In genomic region chr14:22556021-22556989, GRCh38 we compare ENCODE assay signal across 7 cellular contexts. TPM values are rescaled to one million over a fixed set of nuclear protein-coding genes. Genes with fewer than 3 reads are reported as not detected.
DNase-seq lines count a peak whose midpoint lies in the region; ATAC-seq lines count a peak whose summit lies in the region.

No MANE protein-coding gene starts in this region.

- peaks cover 28% of the 10 kb centered on the region for H3K4me1 ChIP-seq in SJCRH30
- no peaks in the 10 kb centered on the region for H3K4me1 ChIP-seq in iPS-15b (ENCODE audit: control insufficient read depth, insufficient read depth, low read length)

- peaks cover 49% of the 10 kb centered on the region for H3K36me3 Mint-ChIP-seq in activated naive CD4-positive, alpha-beta T cell treated with anti-CD3 and anti-CD28 coated beads, Interleukin-2, amount 10 ng/mL, durations not matched to agents 7 days and 5 days

- H3K27me3 Mint-ChIP-seq in activated naive CD4-positive, alpha-beta T cell treated with anti-CD3 and anti-CD28 coated beads, Interleukin-2, amount 10 ng/mL, durations not matched to agents 7 days and 5 days, result peaks cover 8% of the 10 kb centered on the region

- H3K9ac ChIP-seq in iPS-15b (ENCODE audit: low read depth, low read length), result no peak overlapping the region

- H3K4me1 Mint-ChIP-seq in activated naive CD4-positive, alpha-beta T cell treated with anti-CD3 and anti-CD28 coated beads, Interleukin-2, amount 10 ng/mL, durations not matched to agents 7 days and 5 days, result peaks cover 93% of the 10 kb centered on the region

- CTCF ChIA-PET in activated naive CD4-positive, alpha-beta T cell treated with anti-CD3 and anti-CD28 coated beads, Interleukin-2, amount 10 ng/mL, durations not matched to agents 7 days and 5 days (lab: Charles Lee), result interaction anchor here (0.7 to 3.5 kb wide), 38 partner anchors 8 to 805 kb away, joined by 3 to 139 read pairs (median 4); no protein-coding TSS in a partner anchor

- H3K27ac ChIP-seq in SJCRH30, result peak overlapping the region; percentile 36; the same call in 1 of the 2 replicates

- H3K36me3 ChIP-seq in SJCRH30 (peaks cover 4% of the 10 kb centered on the region), iPS-15b (ENCODE audit: control insufficient read depth, insufficient read depth, low read length) (no peaks in the 10 kb centered on the region)

- H3K27me3 ChIP-seq in SJCRH30, result no peaks in the 10 kb centered on the region
- H3K27me3 ChIP-seq in iPS-15b (ENCODE audit: control insufficient read depth, insufficient read depth, low read length), result no peaks in the 10 kb centered on the region

- peak overlapping the region; percentile 97 for H3K27ac Mint-ChIP-seq in activated naive CD4-positive, alpha-beta T cell treated with anti-CD3 and anti-CD28 coated beads, Interleukin-2, amount 10 ng/mL, durations not matched to agents 7 days and 5 days

- DNase-seq in SJCRH30 (peak; percentile 77 to 79), NCI-H1694 (lab: John Stamatoyannopoulos, UW) (no peak)
- peak; percentile 100 for DNase-seq in activated naive CD4-positive, alpha-beta T cell treated with anti-CD3 and anti-CD28 coated beads, Interleukin-2, amount 10 ng/mL, durations not matched to agents 7 days and 5 days
- DNase-seq in stimulated activated CD4-positive, alpha-beta T cell treated with anti-CD3 and anti-CD28 coated beads, Interleukin-1b, Interleukin-23, amount 100 ng/mL, for 24 hours (ENCODE audit: low read depth in 4 of 4, low spot score in 1 of 4), result peak; percentile 82 to 95 (median 92)

- H3K4me3 ChIP-seq in SJCRH30 (peak overlapping the region; percentile 36), iPS-15b (ENCODE audit: low read depth, low read length) (peak overlapping the region; percentile 5)

- no peaks in the 10 kb centered on the region for H3K9me3 ChIP-seq in SJCRH30 (replicated peaks)
- H3K9me3 ChIP-seq in iPS-15b (ENCODE audit: control insufficient read depth, insufficient read depth, low read length), result no peaks in the 10 kb centered on the region

- ATAC-seq in GM19035 (IDR thresholded peaks at IDR 0.05; ENCODE audit: unreplicated experiment), result peak; percentile 75
- ATAC-seq in HG03108 (IDR thresholded peaks at IDR 0.05; ENCODE audit: unreplicated experiment), result peak; percentile 58

- H3K9me3 Mint-ChIP-seq in activated naive CD4-positive, alpha-beta T cell treated with anti-CD3 and anti-CD28 coated beads, Interleukin-2, amount 10 ng/mL, durations not matched to agents 7 days and 5 days, result no peaks in the 10 kb centered on the region

- H3K4me3 Mint-ChIP-seq in activated naive CD4-positive, alpha-beta T cell treated with anti-CD3 and anti-CD28 coated beads, Interleukin-2, amount 10 ng/mL, durations not matched to agents 7 days and 5 days, result peak overlapping the region; percentile 80

RNA-seq across cellular contexts. Expression of gene DAD1, which starts 32.7 kb away (rescaled TPM):
- 225 and 241 TPM in 2 replicates for total RNA-seq in SJCRH30 (2014; rRNA removed; shearing (Covaris generic))

RNA-seq across cellular contexts. Expression of gene ABHD4, which starts 41.8 kb away (rescaled TPM):
- total RNA-seq in SJCRH30 (2014; rRNA removed; shearing (Covaris generic)), result 6.1 and 7.2 TPM in 2 replicates
